ENCODE assay signal across 17 cellular contexts in the genomic region with DNA sequence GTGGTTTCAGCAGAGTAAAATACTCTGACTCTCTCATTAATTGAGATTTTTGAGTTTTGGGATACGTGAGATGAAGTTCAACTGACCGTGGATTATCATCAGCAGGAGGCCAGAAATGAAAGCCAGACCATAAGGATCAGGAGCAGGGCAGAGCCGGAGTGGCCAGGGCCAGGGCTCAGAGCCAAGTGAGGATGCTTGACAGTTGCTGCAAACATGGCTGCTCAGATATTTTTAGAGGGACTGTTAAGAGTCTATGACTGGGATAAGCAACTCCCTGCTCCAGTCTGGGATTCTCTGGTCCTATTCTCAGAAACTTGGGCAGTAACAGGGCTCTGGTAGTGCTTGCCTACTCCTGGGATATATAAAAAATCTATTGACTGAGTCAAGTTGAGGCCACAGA. TPM values are rescaled to one million over a fixed set of nuclear protein-coding genes. Genes with fewer than 3 reads are reported as not detected.
DNase-seq lines count a peak whose midpoint lies in the region; ATAC-seq, FAIRE-seq and TF ChIP-seq lines count a peak whose summit lies in the region.
"Had no signal": no experiment of that assay in that cellular context is flagged by ENCODE, and none has a peak within 500 bp of the region (broad histone marks: within the 10 kb centered on the region; RNA-seq: fewer than 3 reads in every experiment).

No MANE protein-coding gene starts in this region.

- H4K5ac ChIP-seq in H1 (ENCODE audit: insufficient read length, low read depth, low read length) (no peak overlapping the region), mesendoderm (ENCODE audit: low read length) (no peak overlapping the region)

- no peak overlapping the region for H2BK5ac ChIP-seq in H1 (ENCODE audit: low read depth, low read length)
- H2BK5ac ChIP-seq in mesendoderm (ENCODE audit: low read length), result no peak overlapping the region

- TF ChIP-seq EP300 in H1 (IDR thresholded peaks at IDR 0.05; ENCODE audit: borderline replicate concordance in 1 of 2, low read depth in 2 of 2, low read length in 2 of 2), result no peak

- H3K56ac ChIP-seq in H1 (replicated peaks; ENCODE audit: insufficient read length, low read depth, low read length) (no peak overlapping the region), mesendoderm (ENCODE audit: low read length) (no peak overlapping the region)

- no peak overlapping the region for H2BK15ac ChIP-seq in H1 (ENCODE audit: low read length)
- no peak overlapping the region for H2BK15ac ChIP-seq in mesendoderm (replicated peaks; ENCODE audit: low read depth)

- H3K9ac ChIP-seq in H1 (replicated peaks in 1 of 4; ENCODE audit: extremely low read depth in 1 of 4, low read depth in 3 of 4, low read length in 3 of 4) (no peak overlapping the region), mesendoderm (ENCODE audit: low read length) (no peak overlapping the region)

- POLR2A ChIA-PET in H1 (lab: Charles Lee; ENCODE audit: partially characterized antibody), result no interaction called here

- H3K27ac ChIP-seq in H1 (ENCODE audit: low read depth, low read length) (no peak overlapping the region), left ventricle myocardium inferior (replicated peaks) (peak overlapping the region; percentile 66), psoas muscle (peak overlapping the region; percentile 60), mesendoderm (ENCODE audit: low read depth, low read length) (no peak overlapping the region)

- peaks cover 0 to 2% (median 0%) of the 10 kb centered on the region in 4 experiments; a peak in 2 of 7 replicates for H3K27me3 ChIP-seq in H1 (replicated peaks in 1 of 4; ENCODE audit: control insufficient read depth in 3 of 4, extremely low read depth in 1 of 4, insufficient read depth in 3 of 4, low read length in 3 of 4)
- H3K27me3 ChIP-seq in left ventricle myocardium inferior (ENCODE audit: low read depth), result no peaks in the 10 kb centered on the region
- no peaks in the 10 kb centered on the region for H3K27me3 ChIP-seq in psoas muscle (ENCODE audit: insufficient read depth in 3 of 3, low read length in 2 of 3)
- H3K27me3 ChIP-seq in mesendoderm (ENCODE audit: insufficient read depth, low read length, poor library complexity), result no peaks in the 10 kb centered on the region

- H4K20me1 ChIP-seq in H1 (replicated peaks in 1 of 2; ENCODE audit: control insufficient read depth in 1 of 2, insufficient read depth in 2 of 2, low read length in 2 of 2), result no peaks in the 10 kb centered on the region

- no peaks in the 10 kb centered on the region for H3K9me3 ChIP-seq in H1 (ENCODE audit: insufficient read depth in 2 of 2, low read depth in 1 of 2, low read length in 1 of 2)
- H3K9me3 ChIP-seq in left ventricle myocardium inferior (replicated peaks), result no peaks in the 10 kb centered on the region
- no peaks in the 10 kb centered on the region for H3K9me3 ChIP-seq in psoas muscle

- H3K79me2 ChIP-seq in H1 (ENCODE audit: control insufficient read depth in 1 of 2, insufficient read depth in 2 of 2, low read length in 2 of 2), result no peaks in the 10 kb centered on the region
- no peaks in the 10 kb centered on the region for H3K79me2 ChIP-seq in mesendoderm (ENCODE audit: control insufficient read depth, insufficient read depth, low read length)

- TF ChIP-seq RAD21 in H1 (IDR thresholded peaks at IDR 0.05 in 1 of 2, conservative IDR thresholded peaks at IDR 0.05 in 1 of 2; ENCODE audit: low read depth in 2 of 2, low read length in 2 of 2), result no peak

- H4K8ac ChIP-seq in H1 (ENCODE audit: extremely low read depth, insufficient read depth, low read length) (no peak overlapping the region), mesendoderm (ENCODE audit: low read depth, low read length) (no peak overlapping the region)

- no peak overlapping the region for H4K91ac ChIP-seq in H1 (replicated peaks; ENCODE audit: insufficient read length, low read length)

- peak; percentile 58 for DNase-seq in EH (ENCODE audit: low read depth)
- no peak for DNase-seq in H1 (ENCODE audit: low read depth in 1 of 2, low spot score in 2 of 2)
- peak; percentile 58 for DNase-seq in left ventricle myocardium inferior
- peak; percentile 30 to 82 for DNase-seq in psoas muscle
- no peak for DNase-seq in mesendoderm
- DNase-seq in islet precursor cell, result no peak
- DNase-seq: KBM-7; NCI-H1105; NCI-H2081; NCI-H446 treated with DMSO at 0.1 percent for 48 hours; NK-92 treated with Interleukin-12 subunit alpha and Interleukin-12 subunit beta, amount 100 ng/mL, for 24 hours; SHP77 treated with DMSO at 0.1 percent for 48 hours had no signal

- peak overlapping the region; percentile 34; the same call in 1 of the 2 replicates for H2BK20ac ChIP-seq in H1 (ENCODE audit: low read length)

- H3K79me1 ChIP-seq in H1 (ENCODE audit: low read depth, low read length) (no peaks in the 10 kb centered on the region), mesendoderm (ENCODE audit: low read length) (no peaks in the 10 kb centered on the region)

- H3K4me2 ChIP-seq in H1 (ENCODE audit: insufficient read depth in 1 of 2, low read depth in 2 of 2, low read length in 2 of 2) (no peak overlapping the region), mesendoderm (ENCODE audit: low read length) (no peak overlapping the region)

- CTCF ChIA-PET in H1 (lab: Charles Lee; ENCODE audit: partially characterized antibody), result interaction anchor here (1.0 to 1.5 kb wide), 2 partner anchors 30 to 347 kb away, joined by 5 to 7 read pairs; no protein-coding TSS in a partner anchor

- no peak overlapping the region for H2BK12ac ChIP-seq in H1 (ENCODE audit: low read depth, low read length)

- H3K23ac ChIP-seq in H1 (ENCODE audit: insufficient read length) (no peak overlapping the region), mesendoderm (ENCODE audit: low read length) (no peak overlapping the region)

- FAIRE-seq in H1 (lab: Jason Lieb, UNC), result no peak
- FAIRE-seq: D721Med, H54, RCC 7860 had no signal

- H3K23me2 ChIP-seq in H1 (ENCODE audit: low read depth, low read length), result no peaks in the 10 kb centered on the region

- no peak overlapping the region for H3K18ac ChIP-seq in H1 (ENCODE audit: extremely low read depth, low read length)
- H3K18ac ChIP-seq in mesendoderm (ENCODE audit: low read length), result no peak overlapping the region

- H3K36me3 ChIP-seq in H1 (ENCODE audit: control insufficient read depth in 2 of 4, insufficient read depth in 4 of 4, low read length in 3 of 4) (no peaks in the 10 kb centered on the region; a peak in 1 of 8 replicates), left ventricle myocardium inferior (no peaks in the 10 kb centered on the region), psoas muscle (ENCODE audit: insufficient read depth in 1 of 2, low read depth in 1 of 2) (no peaks in the 10 kb centered on the region), mesendoderm (ENCODE audit: control insufficient read depth, insufficient read depth, low read length) (no peaks in the 10 kb centered on the region)

- intact Hi-C loops in left ventricle myocardium inferior (cut with micrococcal nuclease) (no loop called here), psoas muscle (cut with DNase I) (loop anchor here in 1 of 2 donors (10.0 kb wide), 1 partner anchor 456 kb away; no protein-coding TSS in a partner anchor)

- H2AK5ac ChIP-seq in H1 (ENCODE audit: low read depth, low read length) (no peak overlapping the region), mesendoderm (ENCODE audit: low read length) (no peak overlapping the region)

- no peak for TF ChIP-seq CTCF in H1 (IDR thresholded peaks at IDR 0.05; ENCODE audit: control extremely low read depth in 1 of 3, insufficient read depth in 1 of 3, low read depth in 1 of 3, low read length in 3 of 3)
- no peak for TF ChIP-seq CTCF in left ventricle myocardium inferior (IDR thresholded peaks at IDR 0.05; ENCODE audit: borderline replicate concordance)
- TF ChIP-seq CTCF in psoas muscle (IDR thresholded peaks at IDR 0.05), result no peak

- ATAC-seq in psoas muscle (peak; percentile 85 to 97 (median 94)), HG03095 (IDR thresholded peaks at IDR 0.05; ENCODE audit: unreplicated experiment) (no peak)

- WGBS in H1 (ENCODE audit: extremely low coverage in 1 of 2, insufficient coverage in 1 of 2, insufficient read length in 1 of 2, insufficient replicate concordance in 2 of 2, low coverage in 1 of 2, low lambda C conversion rate in 2 of 2, missing lambda C conversion rate in 1 of 2), 2 experiments, result 91% methylated on average over 3 of the region's 3 CpGs; no CpG with 5 or more reads in 1 of the 2 experiments
- WGBS in psoas muscle, 3 donors, result 8 to 29% (median 18%) methylated on average over 3 of the region's 3 CpGs
- no CpG with 5 or more reads among the region's 3 CpGs for WGBS in mesendoderm (ENCODE audit: extremely low coverage, insufficient coverage, low lambda C conversion rate)

- H2AFZ ChIP-seq in H1 (ENCODE audit: low read length), result no peak overlapping the region

- H3K4ac ChIP-seq in H1 (replicated peaks; ENCODE audit: insufficient read length, low read depth, low read length) (no peak overlapping the region), mesendoderm (ENCODE audit: low read depth, low read length) (no peak overlapping the region)

- no peak for TF ChIP-seq POLR2A in H1 (IDR thresholded peaks at IDR 0.05; ENCODE audit: control extremely low read depth in 1 of 2, low read depth in 2 of 2, low read length in 2 of 2)

- peaks cover 8 to 12% (median 10%) of the 10 kb centered on the region in 4 experiments for H3K4me1 ChIP-seq in H1 (replicated peaks in 1 of 4; ENCODE audit: control insufficient read depth in 3 of 4, insufficient read depth in 4 of 4, low read length in 3 of 4)
- H3K4me1 ChIP-seq in left ventricle myocardium inferior, result peaks cover 13% of the 10 kb centered on the region
- H3K4me1 ChIP-seq in psoas muscle, result peaks cover 2% of the 10 kb centered on the region
- H3K4me1 ChIP-seq in mesendoderm (ENCODE audit: control insufficient read depth, low read depth, low read length), result peaks cover 13% of the 10 kb centered on the region

- H3K4me3 ChIP-seq in H1 (ENCODE audit: extremely low read depth in 1 of 4, insufficient read depth in 2 of 4, low read depth in 3 of 4, low read length in 4 of 4), result no peak overlapping the region
- H3K4me3 ChIP-seq in left ventricle myocardium inferior, result no peak overlapping the region
- H3K4me3 ChIP-seq in psoas muscle, result no peak overlapping the region
- no peak overlapping the region for H3K4me3 ChIP-seq in mesendoderm (ENCODE audit: low read length)

- H3K14ac ChIP-seq in H1 (ENCODE audit: insufficient read length), result no peak overlapping the region

- peak overlapping the region; percentile 33 for H2BK120ac ChIP-seq in H1 (replicated peaks; ENCODE audit: low read depth, low read length)
- no peak overlapping the region for H2BK120ac ChIP-seq in mesendoderm (ENCODE audit: low read depth, low read length)

RNA-seq across cellular contexts. Expression of a gene that starts 17.6 kb away (rescaled TPM):
- 2.3 and 2.6 TPM in 2 replicates for total RNA-seq in H1 (2021; fragmentation: NEBNext Ultra II Directional; extraction: Animal tissue kit (Norgen Biotek cat#: 25700))
- polyA plus RNA-seq in H1 (2011; rRNA removed) (2.4 and 3.0 TPM in 2 replicates), psoas muscle (10 to 100 TPM in 2 of 3 donors, 1 to 10 TPM in 1; 6.1 to 14.0 (median 13.8) TPM)
- 2.9 TPM for polyA plus RNA-seq in H1 (2011; cell fraction: cytosol; rRNA removed)
- polyA plus RNA-seq in H1 (2011; cell fraction: nucleus; rRNA removed), result 3.3 TPM
- 2.6 to 4.2 TPM (median 3.1 TPM) in 4 replicates for polyA plus RNA-seq in H1 (2012, experiment 1 of 2)
- 0.58 TPM for polyA plus RNA-seq in H1 (2012, experiment 2 of 2)
- 2.6 TPM for polyA plus RNA-seq in H1 (2013, experiment 1 of 2)
- 3.2 TPM for polyA plus RNA-seq in H1 (2013, experiment 2 of 2)
- 6.2 and 14.0 TPM in 2 replicates for polyA minus RNA-seq in H1 (2011; rRNA and poly(A)+ RNA removed)
- 2.7 TPM for polyA minus RNA-seq in H1 (2011; cell fraction: cytosol; rRNA and poly(A)+ RNA removed)
- polyA minus RNA-seq in H1 (2011; cell fraction: nucleus; rRNA and poly(A)+ RNA removed), result 22.6 TPM
- total RNA-seq in left ventricle myocardium inferior (161 TPM), psoas muscle (10 to 100 TPM; 22.8 to 30.7 (median 29.5) TPM)
- 0.44 TPM for polyA plus RNA-seq in mesendoderm (2013, experiment 1 of 2)
- 0.84 TPM for polyA plus RNA-seq in mesendoderm (2013, experiment 2 of 2)
- total RNA-seq: OCI-LY7 had no signal

Comparison
In these comparisons a context has a peak if more than half of its experiments do, and no peak if none do; other contexts are left out.
1. DNase-seq: peak in EH (single experiment), left ventricle myocardium inferior (single experiment) and psoas muscle (2 of 2); none in H1 (0 of 2), mesendoderm (single experiment) and islet precursor cell (single experiment).
2. H3K27ac ChIP-seq: peak in left ventricle myocardium inferior (single experiment) and psoas muscle (single experiment); none in H1 (single experiment) and mesendoderm (single experiment).